27 cellular contexts compared by ENCODE assay signal in genomic region chr12:116249938-116250337, GRCh38.
"Had no signal": no experiment of that assay in that cellular context is flagged by ENCODE, and none has a peak within 500 bp of the region (broad histone marks: within the 10 kb centered on the region; RNA-seq: fewer than 3 reads in every experiment).

No MANE protein-coding gene starts in this region.

- H3K27ac ChIP-seq: breast epithelium, Peyer's patch, RWPE1, SJCRH30 had no signal

- ATAC-seq: activated CD8-positive, alpha-beta memory T cell treated with anti-CD3 and anti-CD28 coated beads, Interleukin-2, amount 10 ng/mL, durations not matched to agents 7 days and 5 days had no signal

- DNase-seq: activated CD4-positive, alpha-beta T cell treated with anti-CD3 and anti-CD28 coated beads for 1 hour; activated CD4-positive, alpha-beta T cell treated with anti-CD3 and anti-CD28 coated beads, Interleukin-2, amount 10 ng/mL, durations not matched to agents 24 days and 14 days; activated CD4-positive, alpha-beta T cell treated with anti-CD3 and anti-CD28 coated beads, Interleukin-2, amount 50 U/mL, for 48 hours; activated CD8-positive, alpha-beta memory T cell treated with anti-CD3 and anti-CD28 coated beads, Interleukin-2, amount 10 ng/mL, durations not matched to agents 7 days and 5 days; activated effector memory CD4-positive, alpha-beta T cell treated with Interleukin-2 at 50 U/mL for 16 hours; activated naive CD4-positive, alpha-beta T cell; activated T-cell treated with anti-CD3 and anti-CD28 coated beads, Interleukin-2, amount 50 U/mL, for 24 hours; aorta; caudate nucleus; Kasumi-1; KBM-7; NCI-H1048; NCI-H146; NCI-H187 treated with DMSO at 0.1 percent for 48 hours; NCI-H2081 treated with DMSO at 0.1 percent for 48 hours; NCI-H446; NCI-H524 treated with DMSO at 0.1 percent for 48 hours; NCI-H748 treated with DMSO at 0.1 percent for 48 hours; Peyer's patch; Right ventricle myocardium superior; SJCRH30; SK-N-SH; T-helper 1 cell had no signal

- H3K4me3 Mint-ChIP-seq: activated CD4-positive, alpha-beta T cell treated with anti-CD3 and anti-CD28 coated beads, Interleukin-2, amount 10 ng/mL, durations not matched to agents 24 days and 14 days; activated CD8-positive, alpha-beta memory T cell treated with anti-CD3 and anti-CD28 coated beads, Interleukin-2, amount 10 ng/mL, durations not matched to agents 7 days and 5 days; activated T-cell treated with anti-CD3 and anti-CD28 coated beads, Interleukin-2, amount 50 U/mL, for 24 hours; activated T-helper 1 cell treated with anti-CD3 and anti-CD28 coated beads, Interleukin-12 subunit alpha, Interleukin-12 subunit beta, Interleukin-2, Interleukin-4 antibody, amounts not matched to agents 30 ng/mL and 10 ng/mL and 1 ng/mL, durations not matched to agents 14 hours and 24 hours and 36 hours had no signal

- H3K4me3 ChIP-seq: breast epithelium, Peyer's patch, SJCRH30 had no signal

- H3K27me3 ChIP-seq: breast epithelium, Peyer's patch, SJCRH30 had no signal

- H3K9me3 ChIP-seq: breast epithelium, Peyer's patch had no signal

- H3K4me1 ChIP-seq: breast epithelium, SJCRH30 had no signal

- H3K27ac Mint-ChIP-seq: activated CD4-positive, alpha-beta T cell treated with anti-CD3 and anti-CD28 coated beads, Interleukin-2, amount 10 ng/mL, durations not matched to agents 24 days and 14 days; activated CD8-positive, alpha-beta memory T cell treated with anti-CD3 and anti-CD28 coated beads, Interleukin-2, amount 10 ng/mL, durations not matched to agents 7 days and 5 days; activated naive CD4-positive, alpha-beta T cell treated with anti-CD3 and anti-CD28 coated beads, Interleukin-2, amount 50 U/mL, for 24 hours; activated T-cell treated with anti-CD3 and anti-CD28 coated beads, Interleukin-2, amount 50 U/mL, for 24 hours; activated T-helper 1 cell treated with anti-CD3 and anti-CD28 coated beads, Interleukin-12 subunit alpha, Interleukin-12 subunit beta, Interleukin-2, Interleukin-4 antibody, amounts not matched to agents 30 ng/mL and 10 ng/mL and 1 ng/mL, durations not matched to agents 14 hours and 24 hours and 36 hours had no signal

- H3K36me3 ChIP-seq: breast epithelium, Peyer's patch, SJCRH30 had no signal

- H3K27me3 Mint-ChIP-seq: activated CD4-positive, alpha-beta T cell treated with anti-CD3 and anti-CD28 coated beads, Interleukin-2, amount 10 ng/mL, durations not matched to agents 24 days and 14 days; activated CD8-positive, alpha-beta memory T cell treated with anti-CD3 and anti-CD28 coated beads, Interleukin-2, amount 10 ng/mL, durations not matched to agents 7 days and 5 days; activated naive CD4-positive, alpha-beta T cell treated with anti-CD3 and anti-CD28 coated beads, Interleukin-2, amount 50 U/mL, for 24 hours; activated T-cell treated with anti-CD3 and anti-CD28 coated beads, Interleukin-2, amount 50 U/mL, for 24 hours had no signal
